ENCODE assay signal across 8 cellular contexts in the genomic region with DNA sequence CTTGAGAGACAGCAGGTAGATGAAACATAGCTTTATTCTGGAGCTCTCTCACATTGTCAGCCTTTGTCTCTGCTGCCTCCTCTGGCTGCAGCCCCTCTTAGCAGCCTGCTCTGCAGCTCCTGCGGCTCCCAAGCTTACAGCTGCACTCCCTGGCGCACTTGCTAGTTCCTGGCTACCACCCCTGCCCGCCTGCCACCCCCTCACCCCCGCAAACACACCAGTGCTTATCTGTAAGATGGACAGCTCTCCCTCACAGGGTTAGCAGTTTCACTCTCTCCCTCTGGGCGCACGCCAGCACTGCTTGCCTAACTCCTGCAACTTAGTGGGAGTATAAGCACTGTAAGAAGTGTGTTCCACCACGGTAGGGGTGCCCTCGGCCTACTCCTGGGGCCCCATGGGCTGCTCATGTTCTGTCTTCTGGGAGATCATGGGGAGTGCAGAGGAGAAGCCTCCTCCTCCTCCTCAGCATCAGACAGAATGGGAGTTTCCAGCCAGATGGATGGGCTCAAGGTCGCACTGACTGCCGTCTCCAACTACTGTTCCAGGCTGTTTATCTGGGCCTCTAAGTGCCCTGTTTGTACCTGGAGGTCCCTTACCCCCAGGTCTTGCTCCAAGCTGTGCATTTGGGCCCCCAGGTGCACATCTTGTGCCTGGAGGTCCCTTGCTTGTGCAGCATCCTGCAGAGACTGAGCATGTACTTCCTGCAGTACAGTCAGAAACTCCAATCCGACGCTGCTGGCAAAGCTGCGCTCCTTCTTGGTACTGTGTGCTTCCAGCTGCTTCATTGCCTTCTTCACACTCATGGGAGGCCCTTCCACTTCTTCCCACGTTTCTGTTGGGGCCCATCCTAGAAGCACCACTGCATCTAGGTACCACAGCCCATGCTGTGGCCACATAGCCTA.
DNase-seq lines count a peak whose midpoint lies in the region; ATAC-seq and TF ChIP-seq lines count a peak whose summit lies in the region.

No MANE protein-coding gene starts in this region.

- no peak for TF ChIP-seq CTCF in lower leg skin (IDR thresholded peaks at IDR 0.05)

- no peaks in the 10 kb centered on the region for H3K27me3 ChIP-seq in right cardiac atrium (ENCODE audit: control insufficient read depth, insufficient read depth)

- ATAC-seq in HG02571 (IDR thresholded peaks at IDR 0.05; ENCODE audit: unreplicated experiment): peak; percentile 65
- ATAC-seq in right cardiac atrium: peak in 1 of 2 donors; percentile 55
- ATAC-seq in GM18861 (IDR thresholded peaks at IDR 0.05; ENCODE audit: unreplicated experiment): no peak

- no peaks in the 10 kb centered on the region for H3K4me1 ChIP-seq in right cardiac atrium (ENCODE audit: control insufficient read depth, insufficient read depth, low read length)

- intact Hi-C loops in right cardiac atrium (cut with DNase I): no loop called here
- intact Hi-C loops in lower leg skin (cut with DNase I; ENCODE audit: low total_unique reads): no loop called here

- no peak for TF ChIP-seq POLR2A in lower leg skin (IDR thresholded peaks at IDR 0.05)

- H3K4me3 ChIP-seq in right cardiac atrium (ENCODE audit: low read length) (no peak overlapping the region), lower leg skin (ENCODE audit: low read depth, poor library complexity, severe bottlenecking) (no peak overlapping the region)

- peak; percentile 61 for DNase-seq in DMS153 (lab: John Stamatoyannopoulos, UW)
- DNase-seq in NCI-H526 treated with DMSO at 0.1 percent for 48 hours (lab: John Stamatoyannopoulos, UW): peak; percentile 10
- peak in 2 of 3 donors; percentile 58 to 73 for DNase-seq in right cardiac atrium
- DNase-seq in superior temporal gyrus (ENCODE audit: extremely low spot score): no peak
- DNase-seq in GOT3 (lab: John Stamatoyannopoulos, UW): no peak
- DNase-seq in lower leg skin (ENCODE audit: low spot score in 2 of 2): no peak

- WGBS in right cardiac atrium: 45% methylated on average over 14 of the region's 14 CpGs
- 56 to 71% methylated on average over 14 of the region's 14 CpGs for WGBS in lower leg skin, 2 donors

- no peak overlapping the region for H3K27ac ChIP-seq in right cardiac atrium (ENCODE audit: low read length)

- no peaks in the 10 kb centered on the region for H3K9me3 ChIP-seq in right cardiac atrium (ENCODE audit: control insufficient read depth, low read length)

Comparison
In these comparisons a context has a peak if more than half of its experiments do, and no peak if none do; other contexts are left out.
1. DNase-seq: peak in DMS153 (single experiment), NCI-H526 treated with DMSO at 0.1 percent for 48 hours (single experiment) and right cardiac atrium (2 of 3); none in superior temporal gyrus (single experiment), GOT3 (single experiment) and lower leg skin (0 of 2).